19 cellular contexts compared by ENCODE assay signal in genomic region chr6:70110128-70111022, GRCh38.
DNase-seq lines count a peak whose midpoint lies in the region; ATAC-seq, FAIRE-seq and TF ChIP-seq lines count a peak whose summit lies in the region.
"Had no signal": no experiment of that assay in that cellular context is flagged by ENCODE, and none has a peak within 500 bp of the region (broad histone marks: within the 10 kb centered on the region; RNA-seq: fewer than 3 reads in every experiment).

No MANE protein-coding gene starts in this region.

- H3K4me3 ChIP-seq in astrocyte (ENCODE audit: insufficient read depth, low read depth, low read length) (no peak overlapping the region), smooth muscle cell (no peak overlapping the region)
- H3K4me3 ChIP-seq: tibial nerve had no signal

- no peaks in the 10 kb centered on the region for H3K4me1 ChIP-seq in astrocyte (ENCODE audit: insufficient read depth, low read length)
- H3K4me1 ChIP-seq in smooth muscle cell (ENCODE audit: low read depth) = peaks cover 12% of the 10 kb centered on the region
- H3K4me1 ChIP-seq: Caco-2 had no signal

- peak overlapping the region; percentile 70 for H3K27ac Mint-ChIP-seq in astrocyte (ENCODE audit: unreplicated experiment)
- H3K27ac Mint-ChIP-seq: dendritic cell treated with granulocyte-macrophage colony-stimulating factor and Interleukin-4, amounts not matched to agents 40 ng/mL and 50 ng/mL, for 4 days; IgD-negative memory B cell had no signal

- peak; percentile 8 for DNase-seq in NCI-H1105 treated with DMSO at 0.1 percent for 48 hours (lab: John Stamatoyannopoulos, UW)
- DNase-seq in NCI-H1105 (lab: John Stamatoyannopoulos, UW) = no peak
- DNase-seq in astrocyte (ENCODE audit: low read depth) = peak; percentile 3
- no peak for DNase-seq in smooth muscle cell (lab: John Stamatoyannopoulos, UW; ENCODE audit: unreplicated experiment)
- DNase-seq in NCI-H187 treated with DMSO at 0.1 percent for 48 hours (lab: John Stamatoyannopoulos, UW) = no peak
- DNase-seq in RKO (ENCODE audit: low spot score) = no peak
- DNase-seq in NCI-H526 treated with DMSO at 0.1 percent for 48 hours (lab: John Stamatoyannopoulos, UW) = no peak
- DNase-seq: 8988T; activated CD4-positive, CD25-positive, alpha-beta regulatory T cell treated with anti-CD3 and anti-CD28 coated beads, Interleukin-2, amount 50 U/mL, for 72 hours; activated T-cell treated with anti-CD3 and anti-CD28 coated beads for 4 hours; amniotic stem cell; Caco-2; NCI-H1417 treated with DMSO at 0.1 percent for 48 hours; posterior cingulate gyrus had no signal

- no peaks in the 10 kb centered on the region for H3K27me3 ChIP-seq in astrocyte (ENCODE audit: insufficient read depth, low read length)
- H3K27me3 ChIP-seq in smooth muscle cell (ENCODE audit: low read depth) = no peaks in the 10 kb centered on the region
- H3K27me3 ChIP-seq: tibial nerve had no signal

- H3K9me3 ChIP-seq in astrocyte (ENCODE audit: insufficient read depth, low read depth, low read length) = no peaks in the 10 kb centered on the region
- no peaks in the 10 kb centered on the region for H3K9me3 ChIP-seq in smooth muscle cell (replicated peaks; ENCODE audit: low read depth)
- H3K9me3 ChIP-seq: Caco-2, tibial nerve had no signal

- H3K27ac ChIP-seq in astrocyte (ENCODE audit: low read depth, low read length) = no peak overlapping the region
- peak overlapping the region; percentile 45 for H3K27ac ChIP-seq in smooth muscle cell (ENCODE audit: low read depth)
- H3K27ac ChIP-seq: tibial nerve had no signal

- H3K27me3 Mint-ChIP-seq in astrocyte (ENCODE audit: low read depth, unreplicated experiment) = peaks cover 3% of the 10 kb centered on the region
- H3K27me3 Mint-ChIP-seq: IgD-negative memory B cell had no signal

- no peaks in the 10 kb centered on the region for H3F3A ChIP-seq in smooth muscle cell (ENCODE audit: low read depth)

- H3K79me2 ChIP-seq in astrocyte (ENCODE audit: insufficient read depth, low read length) (no peaks in the 10 kb centered on the region), smooth muscle cell (ENCODE audit: low read depth) (no peaks in the 10 kb centered on the region)

- no peaks in the 10 kb centered on the region for H3K36me3 Mint-ChIP-seq in astrocyte (ENCODE audit: low read depth, unreplicated experiment)

- H2AFZ ChIP-seq in astrocyte (ENCODE audit: low read depth, low read length) = no peak overlapping the region
- H2AFZ ChIP-seq in smooth muscle cell (ENCODE audit: low read depth) = no peak overlapping the region

- WGBS in smooth muscle cell (ENCODE audit: low lambda C conversion rate) = 46% methylated on average over 2 of the region's 2 CpGs

- no peaks in the 10 kb centered on the region for H3K9me3 Mint-ChIP-seq in astrocyte (ENCODE audit: unreplicated experiment)
- H3K9me3 Mint-ChIP-seq: dendritic cell treated with granulocyte-macrophage colony-stimulating factor and Interleukin-4, amounts not matched to agents 40 ng/mL and 50 ng/mL, for 4 days; IgD-negative memory B cell had no signal

- H3K4me3 Mint-ChIP-seq in astrocyte (ENCODE audit: unreplicated experiment) = peak overlapping the region; percentile 36
- H3K4me3 Mint-ChIP-seq: dendritic cell treated with granulocyte-macrophage colony-stimulating factor and Interleukin-4, amounts not matched to agents 40 ng/mL and 50 ng/mL, for 4 days; IgD-negative memory B cell had no signal

- H3K36me3 ChIP-seq in astrocyte (ENCODE audit: insufficient read depth, low read length) (no peaks in the 10 kb centered on the region), smooth muscle cell (ENCODE audit: low read depth) (no peaks in the 10 kb centered on the region)
- H3K36me3 ChIP-seq: tibial nerve had no signal

- H3K9ac ChIP-seq in astrocyte (ENCODE audit: low read length) (no peak overlapping the region), smooth muscle cell (ENCODE audit: low read depth) (no peak overlapping the region)

- TF ChIP-seq CTCF in astrocyte (IDR thresholded peaks at IDR 0.05; ENCODE audit: insufficient read depth, low read depth, low read length) = no peak
- no peak for TF ChIP-seq CTCF in smooth muscle cell (IDR thresholded peaks at IDR 0.05; ENCODE audit: borderline replicate concordance, insufficient read depth, poor library complexity, severe bottlenecking)

- H3K4me2 ChIP-seq in astrocyte (ENCODE audit: low read length) (peak overlapping the region; percentile 17), smooth muscle cell (peak overlapping the region; percentile 67)

- no peak for FAIRE-seq in astrocyte (lab: Jason Lieb, UNC)
- FAIRE-seq: H1 had no signal

- ATAC-seq in HG03354 (IDR thresholded peaks at IDR 0.05; ENCODE audit: poor library complexity, severe bottlenecking, unreplicated experiment) = peak; percentile 52

- no peaks in the 10 kb centered on the region for H4K20me1 ChIP-seq in astrocyte (ENCODE audit: insufficient read depth, low read length)
- no peaks in the 10 kb centered on the region for H4K20me1 ChIP-seq in smooth muscle cell (ENCODE audit: low read depth)

- H3K4me1 Mint-ChIP-seq in astrocyte (ENCODE audit: low read depth, unreplicated experiment) = peaks cover 15% of the 10 kb centered on the region

Comparison
In these comparisons a context has a peak if more than half of its experiments do, and no peak if none do; other contexts are left out.
1. DNase-seq: peak in NCI-H1105 treated with DMSO at 0.1 percent for 48 hours (single experiment) and astrocyte (single experiment); none in NCI-H1105 (single experiment), smooth muscle cell (single experiment), NCI-H187 treated with DMSO at 0.1 percent for 48 hours (single experiment), RKO (single experiment) and NCI-H526 treated with DMSO at 0.1 percent for 48 hours (single experiment).